ENCODE assay signal across 23 cellular contexts in the genomic region with DNA sequence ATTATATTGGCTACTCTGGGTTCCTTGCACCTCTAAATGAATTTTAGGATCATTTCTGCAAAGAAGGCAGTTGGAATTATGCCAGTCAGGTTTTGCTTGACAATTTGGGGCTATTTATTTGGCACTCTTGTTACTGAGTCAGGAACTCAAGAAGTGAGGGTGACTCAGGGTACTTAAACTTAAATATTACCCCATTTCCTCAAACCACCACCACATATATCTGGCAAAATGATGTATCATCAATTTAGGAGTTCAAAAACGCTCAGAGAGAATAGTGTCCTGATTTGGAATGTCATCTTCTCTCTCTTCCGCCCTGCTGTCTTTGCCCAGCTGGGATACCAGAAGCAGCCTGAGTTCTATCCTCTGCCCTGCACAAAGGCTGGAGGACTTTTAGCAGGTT.
"Had no signal": no experiment of that assay in that cellular context is flagged by ENCODE, and none has a peak within 500 bp of the region (broad histone marks: within the 10 kb centered on the region; RNA-seq: fewer than 3 reads in every experiment).

No MANE protein-coding gene starts in this region.

- H3K27ac ChIP-seq: colonic mucosa, left lung, lower lobe of right lung, right atrium auricular region, thoracic aorta, upper lobe of right lung, VCaP had no signal

- H3K9me3 ChIP-seq: colonic mucosa, left lung, lower lobe of right lung, right atrium auricular region, thoracic aorta, upper lobe of right lung had no signal

- H3K27me3 ChIP-seq: colonic mucosa, right atrium auricular region, upper lobe of right lung had no signal

- DNase-seq: activated CD4-positive, alpha-beta T cell treated with anti-CD3 and anti-CD28 coated beads for 4 hours; activated CD4-positive, alpha-beta T cell treated with anti-CD3 and anti-CD28 coated beads, Interleukin-2, amount 50 U/mL, for 48 hours; activated CD8-positive, alpha-beta memory T cell treated with anti-CD3 and anti-CD28 coated beads for 24 hours; activated effector memory CD4-positive, alpha-beta T cell treated with Interleukin-2 at 50 U/mL for 16 hours; activated naive CD4-positive, alpha-beta T cell treated with Interleukin-2 at 50 U/mL for 16 hours; anterior cingulate cortex; colonic mucosa; dorsolateral prefrontal cortex; effector memory CD4-positive, alpha-beta T cell; erythroblast; foreskin melanocyte; glutamatergic neuron; left lung; lower lobe of right lung; mesendoderm; natural killer cell; spleen; stimulated activated naive CD4-positive, alpha-beta T cell treated with Interleukin-2 at 50 U/mL for 16 hours; T-helper 9 cell; upper lobe of right lung had no signal

- H3K36me3 ChIP-seq: colonic mucosa, left lung, lower lobe of right lung, right atrium auricular region, spleen, thoracic aorta, upper lobe of right lung had no signal

- H3K4me3 ChIP-seq: colonic mucosa, dorsolateral prefrontal cortex, left lung, lower lobe of right lung, right atrium auricular region, spleen, thoracic aorta, upper lobe of right lung had no signal

- H3K4me1 ChIP-seq: colonic mucosa had no signal
